8 cellular contexts compared by ENCODE assay signal in the genomic region with DNA sequence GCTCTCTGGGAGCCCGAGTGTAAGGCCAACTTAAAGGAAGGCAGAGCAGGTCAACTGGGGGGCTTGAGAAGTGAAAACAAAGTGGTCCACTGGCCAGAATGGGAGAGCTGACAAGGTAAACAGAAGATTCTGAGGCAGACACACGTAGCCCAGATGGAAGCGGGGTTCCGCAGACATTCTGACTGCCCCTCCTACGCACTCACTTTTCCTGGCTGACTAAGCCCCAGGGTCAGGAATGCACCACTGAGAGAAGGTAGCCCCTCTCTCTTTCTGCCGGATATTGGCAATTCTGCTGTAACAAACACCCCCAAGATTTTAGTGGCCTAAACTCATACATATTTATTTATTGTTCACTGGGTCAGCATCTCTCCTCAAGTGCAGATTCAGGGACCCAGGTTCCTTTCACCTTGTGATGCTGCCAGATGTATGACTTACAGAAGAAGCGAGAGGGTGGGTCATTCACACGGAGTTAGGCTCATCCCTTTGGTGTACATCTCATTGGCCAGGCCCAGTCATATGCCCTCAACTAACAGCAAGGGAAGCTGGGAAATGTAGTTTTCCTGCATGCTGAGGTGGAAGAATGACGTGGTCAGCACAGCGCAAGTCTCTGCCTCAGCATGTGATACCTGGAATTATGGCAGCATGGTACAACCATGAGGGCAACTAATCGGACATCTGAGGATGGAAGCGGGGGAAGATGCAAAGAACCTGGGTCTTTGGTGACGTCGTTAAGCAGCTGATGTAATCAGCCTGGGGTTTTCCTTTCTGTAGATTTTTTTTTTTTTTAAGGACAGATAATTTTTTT. TPM values are rescaled to one million over a fixed set of nuclear protein-coding genes. Genes with fewer than 3 reads are reported as not detected.
DNase-seq lines count a peak whose midpoint lies in the region; TF ChIP-seq lines count a peak whose summit lies in the region.

No MANE protein-coding gene starts in this region.

- DNase-seq in GM13976 (ENCODE audit: low spot score) (peak; percentile 57), HEK293T (ENCODE audit: extremely low spot score) (peak; percentile 84), NCI-H460 (ENCODE audit: extremely low read depth, low read depth) (peak; percentile 56), activated T-cell treated with anti-CD3 and anti-CD28 coated beads for 48 hours (ENCODE audit: low read depth) (peak; percentile 26), fibroblast of pulmonary artery (ENCODE audit: low read depth) (peak; percentile 86), neural progenitor cell (ENCODE audit: low spot score) (peak; percentile 80), HK-2 (ENCODE audit: unreplicated experiment) (no peak), ureter (ENCODE audit: low spot score) (no peak)

- H3K27me3 ChIP-seq in neural progenitor cell = no peaks in the 10 kb centered on the region

- H3F3A ChIP-seq in neural progenitor cell (ENCODE audit: low read depth) = no peaks in the 10 kb centered on the region

- H3K4me3 ChIP-seq in fibroblast of pulmonary artery (replicated peaks; ENCODE audit: low read depth, low read length) = peak overlapping the region; percentile 21
- peak overlapping the region; percentile 4 for H3K4me3 ChIP-seq in neural progenitor cell

- no peaks in the 10 kb centered on the region for H3K36me3 Mint-ChIP-seq in neural progenitor cell

- no peak overlapping the region for H3K27ac Mint-ChIP-seq in neural progenitor cell

- CTCF ChIA-PET in HEK293T (lab: Yijun Ruan, JAX) = interaction anchor here (0.9 kb wide), 1 partner anchor 12 kb away, joined by 4 read pairs; no protein-coding TSS in a partner anchor

- H3K79me2 ChIP-seq in neural progenitor cell (ENCODE audit: low read depth) = no peaks in the 10 kb centered on the region

- peak overlapping the region; percentile 41 for H3K4me2 ChIP-seq in neural progenitor cell

- H3K36me3 ChIP-seq in neural progenitor cell = no peaks in the 10 kb centered on the region

- H3K4me1 Mint-ChIP-seq in neural progenitor cell = peaks cover 6% of the 10 kb centered on the region

- H3K27ac ChIP-seq in neural progenitor cell = no peak overlapping the region

- peaks cover 4% of the 10 kb centered on the region for H3K27me3 Mint-ChIP-seq in neural progenitor cell (ENCODE audit: insufficient read depth, low read depth)

- H3K9me3 Mint-ChIP-seq in neural progenitor cell = peaks cover 9% of the 10 kb centered on the region

- H2AFZ ChIP-seq in neural progenitor cell (replicated peaks) = peak overlapping the region; percentile 55

- POLR2A ChIA-PET in HEK293T (lab: Yijun Ruan, JAX) = interaction anchor here (0.5 kb wide), 1 partner anchor 212 kb away, joined by 3 read pairs; no protein-coding TSS in a partner anchor

- in situ Hi-C loops in GM13976 (cut with MboI; ENCODE audit: low sequenced_read_pairs, unreplicated experiment) = no loop called here

- H3K9me3 ChIP-seq in neural progenitor cell (ENCODE audit: low read depth) = no peaks in the 10 kb centered on the region

- no peak overlapping the region for H3K9ac ChIP-seq in neural progenitor cell

- no peak overlapping the region for H3K4me3 Mint-ChIP-seq in neural progenitor cell

- peaks cover 6% of the 10 kb centered on the region for H3K4me1 ChIP-seq in neural progenitor cell

- no peak for TF ChIP-seq CTCF in GM13976 (IDR thresholded peaks at IDR 0.05; ENCODE audit: borderline replicate concordance, control extremely low read depth, extremely low read depth, insufficient read depth, missing control alignments)
- TF ChIP-seq CTCF in fibroblast of pulmonary artery (IDR thresholded peaks at IDR 0.05; ENCODE audit: low read length, missing control alignments) = no peak
- TF ChIP-seq CTCF in neural progenitor cell (IDR thresholded peaks at IDR 0.05) = no peak

- no peaks in the 10 kb centered on the region for H4K20me1 ChIP-seq in neural progenitor cell (ENCODE audit: low read depth)

TF ChIP-seq in HEK293T, 16 proteins besides CTCF, POLR2A, EP300 and RAD21:
- TF ChIP-seq BHLHE40 (IDR thresholded peaks at IDR 0.05; ENCODE audit: borderline replicate concordance) = no peak
- TF ChIP-seq NFRKB (IDR thresholded peaks at IDR 0.05) = no peak
- peak; percentile 81 for TF ChIP-seq L3MBTL2 (conservative IDR thresholded peaks at IDR 0.05)
- TF ChIP-seq FOXM1 (IDR thresholded peaks at IDR 0.05; ENCODE audit: borderline replicate concordance) = no peak
- no peak for TF ChIP-seq ELF4 (IDR thresholded peaks at IDR 0.05)
- TF ChIP-seq, protein P1, sequence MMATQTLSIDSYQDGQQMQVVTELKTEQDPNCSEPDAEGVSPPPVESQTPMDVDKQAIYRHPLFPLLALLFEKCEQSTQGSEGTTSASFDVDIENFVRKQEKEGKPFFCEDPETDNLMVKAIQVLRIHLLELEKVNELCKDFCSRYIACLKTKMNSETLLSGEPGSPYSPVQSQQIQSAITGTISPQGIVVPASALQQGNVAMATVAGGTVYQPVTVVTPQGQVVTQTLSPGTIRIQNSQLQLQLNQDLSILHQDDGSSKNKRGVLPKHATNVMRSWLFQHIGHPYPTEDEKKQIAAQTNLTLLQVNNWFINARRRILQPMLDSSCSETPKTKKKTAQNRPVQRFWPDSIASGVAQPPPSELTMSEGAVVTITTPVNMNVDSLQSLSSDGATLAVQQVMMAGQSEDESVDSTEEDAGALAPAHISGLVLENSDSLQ (IDR thresholded peaks at IDR 0.05) = no peak
- no peak for TF ChIP-seq CTBP1 (IDR thresholded peaks at IDR 0.05; ENCODE audit: borderline replicate concordance)
- no peak for TF ChIP-seq LEF1 (IDR thresholded peaks at IDR 0.05; ENCODE audit: borderline replicate concordance)
- no peak for TF ChIP-seq TARDBP (IDR thresholded peaks at IDR 0.05)
- no peak for TF ChIP-seq FOXA1 (IDR thresholded peaks at IDR 0.05)
- TF ChIP-seq FOXK2 (IDR thresholded peaks at IDR 0.05) = no peak
- no peak for TF ChIP-seq SUZ12 (IDR thresholded peaks at IDR 0.05)
- TF ChIP-seq HDGF (IDR thresholded peaks at IDR 0.05; ENCODE audit: borderline replicate concordance) = no peak
- no peak for TF ChIP-seq SP1 (IDR thresholded peaks at IDR 0.05)
- no peak for TF ChIP-seq ARNT (IDR thresholded peaks at IDR 0.05)
- peak; percentile 76 for TF ChIP-seq ZNF384 (IDR thresholded peaks at IDR 0.05)

RNA-seq across cellular contexts. Expression of a gene that starts 43.5 kb away (rescaled TPM):
- total RNA-seq in NCI-H460 (2014; rRNA removed; shearing (Covaris generic)) = 16.5 and 20.3 TPM in 2 replicates
- 15.5 and 16.8 TPM in 2 replicates for polyA plus RNA-seq in NCI-H460 (2014; cell fraction: nucleus; rRNA removed)
- total RNA-seq in neural progenitor cell (ENCODE audit: low replicate concordance) (67.5 and 108 TPM in 2 replicates), ureter (43.5 TPM)

RNA-seq across cellular contexts. Expression of a gene that starts 43.5 kb away (rescaled TPM):
- 7.6 and 8.5 TPM in 2 replicates for total RNA-seq in NCI-H460 (2014; rRNA removed; shearing (Covaris generic))
- 10.7 and 17.7 TPM in 2 replicates for polyA plus RNA-seq in NCI-H460 (2014; cell fraction: nucleus; rRNA removed)
- total RNA-seq in neural progenitor cell (ENCODE audit: low replicate concordance) (31.8 and 44.3 TPM in 2 replicates), ureter (17.4 TPM)

Comparison
In these comparisons a context has a peak if more than half of its experiments do, and no peak if none do; other contexts are left out.
1. DNase-seq: peak in GM13976 (single experiment), HEK293T (single experiment), NCI-H460 (single experiment), activated T-cell treated with anti-CD3 and anti-CD28 coated beads for 48 hours (single experiment), fibroblast of pulmonary artery (single experiment) and neural progenitor cell (single experiment); none in HK-2 (single experiment) and ureter (single experiment).